In the genomic region with DNA sequence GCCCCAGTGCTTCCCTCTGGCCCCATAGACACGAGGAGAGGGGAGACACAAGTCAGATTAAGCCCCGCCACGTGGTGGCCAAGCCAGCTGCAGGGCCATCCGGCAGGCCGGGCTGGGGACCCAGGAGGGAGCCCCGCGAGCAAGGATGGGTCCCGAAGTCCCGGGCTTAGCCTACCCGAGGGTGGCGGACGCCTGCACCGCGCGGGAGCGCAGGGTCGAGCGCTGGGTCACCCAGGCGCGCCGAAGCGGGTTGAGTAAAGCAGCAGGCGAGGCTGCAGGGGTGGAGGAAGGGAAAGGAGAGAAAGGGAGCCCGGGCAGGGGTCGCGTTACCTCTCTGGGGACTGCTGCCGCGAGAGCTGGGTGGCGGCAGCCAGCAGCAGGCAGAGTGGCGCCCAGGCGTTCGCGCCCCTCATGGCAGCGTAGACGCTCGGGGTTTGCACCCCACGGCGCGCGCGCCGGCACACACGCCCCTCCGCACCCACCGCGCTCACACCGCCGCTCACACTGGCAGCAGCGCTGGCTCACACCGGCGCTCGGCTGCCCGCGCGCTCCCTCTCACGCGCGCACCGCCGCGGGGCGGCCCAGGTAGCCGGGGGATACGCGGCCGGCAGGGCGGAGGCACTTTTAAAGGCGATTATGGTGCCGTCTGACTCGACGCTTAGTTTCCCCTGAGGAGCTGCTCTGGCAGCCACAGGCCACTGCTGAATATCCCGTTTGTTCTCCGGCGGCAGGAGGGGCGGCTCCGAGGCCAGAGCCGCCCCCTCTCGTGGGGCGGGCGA, we compare ENCODE assay signal across 8 cellular contexts. TPM values are rescaled to one million over a fixed set of nuclear protein-coding genes. Genes with fewer than 3 reads are reported as not detected.
DNase-seq lines count a peak whose midpoint lies in the region; ATAC-seq and TF ChIP-seq lines count a peak whose summit lies in the region.

A gene with protein sequence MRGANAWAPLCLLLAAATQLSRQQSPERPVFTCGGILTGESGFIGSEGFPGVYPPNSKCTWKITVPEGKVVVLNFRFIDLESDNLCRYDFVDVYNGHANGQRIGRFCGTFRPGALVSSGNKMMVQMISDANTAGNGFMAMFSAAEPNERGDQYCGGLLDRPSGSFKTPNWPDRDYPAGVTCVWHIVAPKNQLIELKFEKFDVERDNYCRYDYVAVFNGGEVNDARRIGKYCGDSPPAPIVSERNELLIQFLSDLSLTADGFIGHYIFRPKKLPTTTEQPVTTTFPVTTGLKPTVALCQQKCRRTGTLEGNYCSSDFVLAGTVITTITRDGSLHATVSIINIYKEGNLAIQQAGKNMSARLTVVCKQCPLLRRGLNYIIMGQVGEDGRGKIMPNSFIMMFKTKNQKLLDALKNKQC (minus strand): TSS at position 600 of the 779 bp plus-strand sequence. CDS start 187 bp downstream, at position 413.

- peaks cover 15% of the 10 kb centered on the region for H3K79me2 ChIP-seq in ACC112 (ENCODE audit: control insufficient read depth, insufficient read depth, low read length, unreplicated experiment)

- H3K36me3 Mint-ChIP-seq in activated naive CD8-positive, alpha-beta T cell = no peaks in the 10 kb centered on the region

- no peak for TF ChIP-seq POLR2A in prostate gland (IDR thresholded peaks at IDR 0.05)

- H3K9me3 Mint-ChIP-seq in activated naive CD8-positive, alpha-beta T cell (ENCODE audit: low read depth) = no peaks in the 10 kb centered on the region

- peak within 1 kb of the TSS; percentile 88 for H2AFZ ChIP-seq in ACC112 (ENCODE audit: low read length, unreplicated experiment)

- H3K27me3 Mint-ChIP-seq in activated naive CD8-positive, alpha-beta T cell = peaks cover 33% of the 10 kb centered on the region

- H3K9me3 ChIP-seq in left ventricle myocardium inferior (replicated peaks) (no peaks in the 10 kb centered on the region), prostate gland (no peaks in the 10 kb centered on the region)

- peak within 1 kb of the TSS; percentile 87 for H3K4me3 ChIP-seq in ACC112 (ENCODE audit: low read depth, low read length)
- peak within 1 kb of the TSS; percentile 76 for H3K4me3 ChIP-seq in left ventricle myocardium inferior
- H3K4me3 ChIP-seq in prostate gland = peak within 1 kb of the TSS; percentile 33 to 37

- intact Hi-C loops in left ventricle myocardium inferior (cut with micrococcal nuclease) (no loop called here), prostate gland (cut with DNase I) (no loop called here)

- H3K27ac ChIP-seq in ACC112 (ENCODE audit: low read depth, low read length) (0 out of 2 replicates have a peak within 1 kb of the TSS, but pooled peaks have one; percentile 1), left ventricle myocardium inferior (replicated peaks) (peak within 1 kb of the TSS; percentile 74), prostate gland (peak within 1 kb of the TSS; percentile 5 to 64)

- no peak for ATAC-seq in HG03045 (IDR thresholded peaks at IDR 0.05; ENCODE audit: unreplicated experiment)
- ATAC-seq in GM18861 (IDR thresholded peaks at IDR 0.05; ENCODE audit: unreplicated experiment) = no peak

- in situ Hi-C loops in GM13977 (cut with MboI; ENCODE audit: low pct_unique_long_range_greater_than_20kb, low sequenced_read_pairs, unreplicated experiment) = no loop called here

- H3K27ac Mint-ChIP-seq in activated naive CD8-positive, alpha-beta T cell = no peak within 1 kb of the TSS

- TF ChIP-seq CTCF in GM13977 (IDR thresholded peaks at IDR 0.05; ENCODE audit: extremely low read depth, insufficient read depth, missing control alignments) = no peak
- no peak for TF ChIP-seq CTCF in left ventricle myocardium inferior (IDR thresholded peaks at IDR 0.05; ENCODE audit: borderline replicate concordance)
- no peak for TF ChIP-seq CTCF in prostate gland (IDR thresholded peaks at IDR 0.05)

- H3K4me1 Mint-ChIP-seq in activated naive CD8-positive, alpha-beta T cell (ENCODE audit: low read depth) = peaks cover 8% of the 10 kb centered on the region

- H3K27me3 ChIP-seq in ACC112 (ENCODE audit: insufficient read depth, low read length) (no peaks in the 10 kb centered on the region), left ventricle myocardium inferior (ENCODE audit: low read depth) (peaks cover 22% of the 10 kb centered on the region), prostate gland (replicated peaks; ENCODE audit: insufficient read depth) (no peaks in the 10 kb centered on the region)

- H3K4me1 ChIP-seq in ACC112 (ENCODE audit: control insufficient read depth, insufficient read depth, low read length, unreplicated experiment) (peaks cover 13% of the 10 kb centered on the region), left ventricle myocardium inferior (peaks cover 33% of the 10 kb centered on the region), prostate gland (replicated peaks) (no peaks in the 10 kb centered on the region)

- H3K36me3 ChIP-seq in ACC112 (ENCODE audit: insufficient read depth, low read length) = no peaks in the 10 kb centered on the region; the same call in 1 of the 2 replicates
- H3K36me3 ChIP-seq in left ventricle myocardium inferior = no peaks in the 10 kb centered on the region
- no peaks in the 10 kb centered on the region for H3K36me3 ChIP-seq in prostate gland

- H3K4me3 Mint-ChIP-seq in activated naive CD8-positive, alpha-beta T cell = peak within 1 kb of the TSS; percentile 75

- DNase-seq in GM13977 (ENCODE audit: low spot score) = peak; percentile 62
- DNase-seq in NCI-H446 treated with DMSO at 0.1 percent for 48 hours (lab: John Stamatoyannopoulos, UW) = peak; percentile 24
- DNase-seq in left ventricle myocardium inferior = peak; percentile 54
- no peak for DNase-seq in prostate gland (ENCODE audit: low spot score)

- WGBS in prostate gland = 1% methylated on average over 59 of the region's 80 CpGs

RNA-seq across cellular contexts. Expression of the gene that starts here (rescaled TPM):
- total RNA-seq in left ventricle myocardium inferior (74.3 TPM), prostate gland (10 to 100 TPM; 11.0 to 14.2 TPM)

Comparison
In these comparisons a context has a peak if more than half of its experiments do, and no peak if none do; other contexts are left out.
1. H3K27ac ChIP-seq: peak in every context shown above with its lines; median percentile 74 in left ventricle myocardium inferior; 34 in prostate gland; 1 in ACC112.
2. H3K4me3 ChIP-seq: peak in every context shown above with its lines; median percentile 87 in ACC112; 76 in left ventricle myocardium inferior; 35 in prostate gland.